14 cellular contexts compared by ENCODE assay signal in genomic region chrX:135327299-135327698, GRCh38. TPM values are rescaled to one million over a fixed set of nuclear protein-coding genes. Genes with fewer than 3 reads are reported as not detected.
A peak's percentile ranks its signal among the peaks of the same experiment; 100 is the strongest.
DNase-seq lines count a peak whose midpoint lies in the region; FAIRE-seq and TF ChIP-seq lines count a peak whose summit lies in the region.
"Had no signal": no experiment of that assay in that cellular context is flagged by ENCODE, and none has a peak within 500 bp of the region (broad histone marks: within the 10 kb centered on the region; RNA-seq: fewer than 3 reads in every experiment).

No MANE protein-coding gene starts in this region.

- DNase-seq in A172 (ENCODE audit: low spot score) (peak; percentile 49), H54 (ENCODE audit: insufficient read length, low spot score) (peak; percentile 49), amniotic epithelial cell (ENCODE audit: low read depth) (peak; percentile 83), glomerular visceral epithelial cell (ENCODE audit: extremely low spot score) (peak; percentile 42), anterior cingulate cortex (lab: John Stamatoyannopoulos, UW) (no peak), NCI-H446 treated with DMSO at 0.1 percent for 48 hours (lab: John Stamatoyannopoulos, UW) (no peak), glutamatergic neuron (no peak)
- DNase-seq in activated T-cell treated with anti-CD3 and anti-CD28 coated beads, Interleukin-2, amount 50 U/mL, for 48 hours = no peak
- DNase-seq: activated CD4-positive, alpha-beta T cell treated with anti-CD3 and anti-CD28 coated beads for 1 hour; stimulated activated CD4-positive, alpha-beta T cell treated with anti-CD3 and anti-CD28 coated beads, Interleukin-15, amount 100 ng/mL, for 24 hours had no signal

- no peak overlapping the region for H3K4me3 Mint-ChIP-seq in glutamatergic neuron (ENCODE audit: unreplicated experiment)
- H3K4me3 Mint-ChIP-seq: activated T-helper 1 cell treated with anti-CD3 and anti-CD28 coated beads, Interleukin-12 subunit alpha, Interleukin-12 subunit beta, Interleukin-2, Interleukin-4 antibody, amounts not matched to agents 30 ng/mL and 10 ng/mL and 1 ng/mL, durations not matched to agents 14 hours and 24 hours and 36 hours; central memory CD8-positive, alpha-beta T cell had no signal

- TF ChIP-seq CTCF in glutamatergic neuron (IDR thresholded peaks at IDR 0.05; ENCODE audit: partially characterized antibody, unreplicated experiment) = no peak

- no peaks in the 10 kb centered on the region for H3K4me1 Mint-ChIP-seq in glutamatergic neuron (ENCODE audit: low read depth, unreplicated experiment)

- FAIRE-seq in H54 (lab: Jason Lieb, UNC) = peak; percentile 95

- no peaks in the 10 kb centered on the region for H3K9me3 Mint-ChIP-seq in glutamatergic neuron (ENCODE audit: unreplicated experiment)

- H3K36me3 Mint-ChIP-seq in glutamatergic neuron (ENCODE audit: unreplicated experiment) = peaks cover 5% of the 10 kb centered on the region

- H3K27ac Mint-ChIP-seq in glutamatergic neuron (ENCODE audit: unreplicated experiment) = no peak overlapping the region
- H3K27ac Mint-ChIP-seq: activated T-helper 1 cell treated with anti-CD3 and anti-CD28 coated beads, Interleukin-12 subunit alpha, Interleukin-12 subunit beta, Interleukin-2, Interleukin-4 antibody, amounts not matched to agents 30 ng/mL and 10 ng/mL and 1 ng/mL, durations not matched to agents 14 hours and 24 hours and 36 hours had no signal

- no peaks in the 10 kb centered on the region for H3K27me3 Mint-ChIP-seq in glutamatergic neuron (ENCODE audit: unreplicated experiment)
- H3K27me3 Mint-ChIP-seq: central memory CD8-positive, alpha-beta T cell had no signal

- no peak for TF ChIP-seq POLR2A in H54 (IDR thresholded peaks at IDR 0.05; ENCODE audit: low read depth, low read length)

RNA-seq across cellular contexts. Expression of gene ZNF75D, which starts 16.6 kb away (rescaled TPM):
- total RNA-seq in A172 (2014; rRNA removed; shearing (Covaris generic)) = 1.4 and 3.2 TPM in 2 replicates
- 9.2 TPM for total RNA-seq in glutamatergic neuron (ENCODE audit: unreplicated experiment)

RNA-seq across cellular contexts. Expression of gene ZNF449, which starts 17.3 kb away (rescaled TPM):
- 3.0 and 3.2 TPM in 2 replicates for total RNA-seq in A172 (2014; rRNA removed; shearing (Covaris generic))
- 12.1 TPM for total RNA-seq in glutamatergic neuron (ENCODE audit: unreplicated experiment)

RNA-seq across cellular contexts. Expression of gene ETDC, which starts 18.0 kb away (rescaled TPM):
- total RNA-seq in A172 (2014; rRNA removed; shearing (Covaris generic)) = not detected in 2 replicates
- total RNA-seq in glutamatergic neuron (ENCODE audit: unreplicated experiment) = not detected
- total RNA-seq: activated T-helper 1 cell treated with anti-CD3 and anti-CD28 coated beads, Interleukin-12 subunit alpha, Interleukin-12 subunit beta, Interleukin-2, Interleukin-4 antibody, amounts not matched to agents 30 ng/mL and 10 ng/mL and 1 ng/mL, durations not matched to agents 14 hours and 24 hours and 36 hours; gastrocnemius medialis; ureter had no signal

Comparison
In these comparisons a context has a peak if more than half of its experiments do, and no peak if none do; other contexts are left out.
1. DNase-seq: peak in A172 (single experiment), H54 (single experiment), amniotic epithelial cell (single experiment) and glomerular visceral epithelial cell (single experiment); none in anterior cingulate cortex (0 of 58), NCI-H446 treated with DMSO at 0.1 percent for 48 hours (single experiment), activated T-cell treated with anti-CD3 and anti-CD28 coated beads, Interleukin-2, amount 50 U/mL, for 48 hours (0 of 2) and glutamatergic neuron (single experiment).